Comparison of ENCODE assay signal across 3 cellular contexts in genomic region chr10:46596542-46596941, GRCh38. TPM values are rescaled to one million over a fixed set of nuclear protein-coding genes. Genes with fewer than 3 reads are reported as not detected.
"Had no signal": no experiment of that assay in that cellular context is flagged by ENCODE, and none has a peak within 500 bp of the region (broad histone marks: within the 10 kb centered on the region; RNA-seq: fewer than 3 reads in every experiment).

No MANE protein-coding gene starts in this region.

RNA-seq across cellular contexts. Expression of gene GPRIN2, which starts 40.1 kb away (rescaled TPM):
- total RNA-seq: myocyte, T-helper 17 cell had no signal
- polyA plus RNA-seq: immature natural killer cell had no signal
